33 cellular contexts compared by ENCODE assay signal in the genomic region with DNA sequence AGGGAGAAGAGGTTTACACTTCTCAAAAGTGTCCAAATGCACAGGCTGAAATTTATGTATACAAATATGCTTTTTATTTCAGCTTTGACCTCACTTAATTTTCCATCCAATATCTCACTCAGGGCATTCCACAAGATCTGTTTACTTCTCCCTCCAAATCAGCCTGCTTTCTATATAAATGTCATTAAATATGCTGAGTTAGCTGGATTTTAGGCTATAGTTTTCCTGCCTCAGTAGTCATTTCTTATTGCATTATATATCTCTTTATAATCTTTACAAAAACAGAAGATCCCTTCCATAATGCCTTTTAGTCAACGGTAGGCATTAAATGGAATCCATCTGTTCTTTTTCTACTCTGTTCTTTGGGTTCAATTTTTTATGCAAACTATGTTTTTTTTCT.
"Had no signal": no experiment of that assay in that cellular context is flagged by ENCODE, and none has a peak within 500 bp of the region (broad histone marks: within the 10 kb centered on the region; RNA-seq: fewer than 3 reads in every experiment).

No MANE protein-coding gene starts in this region.

- H3K36me3 ChIP-seq: adrenal gland, brain microvascular endothelial cell, breast epithelium had no signal

- FAIRE-seq: astrocyte, TTC549 had no signal

- H3K4me3 ChIP-seq: adrenal gland, body of pancreas, breast epithelium had no signal

- H3K27me3 ChIP-seq: adrenal gland, body of pancreas, brain microvascular endothelial cell, breast epithelium had no signal

- DNase-seq: activated B cell treated with CpG ODN at 0.5 μM for 24 hours; activated CD4-positive, alpha-beta memory T cell treated with anti-CD3 and anti-CD28 coated beads for 36 hours; activated CD4-positive, alpha-beta T cell treated with anti-CD3 and anti-CD28 coated beads for 4 hours; activated CD4-positive, alpha-beta T cell treated with anti-CD3 and anti-CD28 coated beads, Interleukin-2, amount 10 ng/mL, durations not matched to agents 24 days and 14 days; activated CD4-positive, alpha-beta T cell treated with anti-CD3 and anti-CD28 coated beads, Interleukin-2, amount 50 U/mL, for 1 hour; activated CD4-positive, alpha-beta T cell treated with anti-CD3 and anti-CD28 coated beads, Interleukin-2, amount 50 U/mL, for 4 hours; activated CD4-positive, CD25-positive, alpha-beta regulatory T cell treated with anti-CD3 and anti-CD28 coated beads, Interleukin-2, amount 50 U/mL, for 72 hours; activated CD8-positive, alpha-beta memory T cell treated with anti-CD3 and anti-CD28 coated beads, Interleukin-2, amount 50 U/mL, for 4 hours; activated CD8-positive, alpha-beta T cell treated with anti-CD3 and anti-CD28 coated beads for 36 hours; activated effector memory CD4-positive, alpha-beta T cell treated with anti-CD3 and anti-CD28 coated beads, Interleukin-2, amount 50 U/mL, for 16 hours; activated gamma-delta T cell treated with Interleukin-2 at 50 U/mL for 16 hours; activated naive CD4-positive, alpha-beta T cell; activated naive CD4-positive, alpha-beta T cell treated with anti-CD3 and anti-CD28 coated beads for 36 hours; activated naive CD4-positive, alpha-beta T cell treated with anti-CD3 and anti-CD28 coated beads, Interleukin-2, amount 50 U/mL, for 16 hours; activated naive CD8-positive, alpha-beta T cell treated with anti-CD3 and anti-CD28 coated beads for 36 hours; activated T-cell treated with anti-CD3 and anti-CD28 coated beads for 4 hours; activated T-cell treated with anti-CD3 and anti-CD28 coated beads, Interleukin-2, amount 50 U/mL, for 1 hour; activated T-cell treated with anti-CD3 and anti-CD28 coated beads, Interleukin-2, amount 50 U/mL, for 4 hours; activated T-cell treated with anti-CD3 and anti-CD28 coated beads, Interleukin-2, amount 50 U/mL, for 72 hours; adrenal gland; amniotic stem cell; aorta; body of pancreas; brain microvascular endothelial cell; central memory CD4-positive, alpha-beta T cell; T-helper 2 cell; T-helper 9 cell had no signal

- H3K9me3 ChIP-seq: adrenal gland, body of pancreas, breast epithelium had no signal

- H3K4me1 ChIP-seq: adrenal gland, body of pancreas, breast epithelium had no signal

- H3K27ac ChIP-seq: adrenal gland, body of pancreas, brain microvascular endothelial cell, breast epithelium, VCaP had no signal

- ATAC-seq: activated CD8-positive, alpha-beta T cell treated with anti-CD3 and anti-CD28 coated beads for 36 hours; activated naive CD4-positive, alpha-beta T cell treated with anti-CD3 and anti-CD28 coated beads, Interleukin-2, amount 50 U/mL, for 72 hours; activated T-cell treated with anti-CD3 and anti-CD28 coated beads, Interleukin-2, amount 50 U/mL, for 4 hours; activated T-cell treated with anti-CD3 and anti-CD28 coated beads, Interleukin-2, amount 50 U/mL, for 72 hours; activated T-helper 17 cell treated with anti-CD3 and anti-CD28 coated beads, Interleukin-2, amount 50 U/mL, for 72 hours; body of pancreas had no signal
